12 cellular contexts compared by ENCODE assay signal in the genomic region with DNA sequence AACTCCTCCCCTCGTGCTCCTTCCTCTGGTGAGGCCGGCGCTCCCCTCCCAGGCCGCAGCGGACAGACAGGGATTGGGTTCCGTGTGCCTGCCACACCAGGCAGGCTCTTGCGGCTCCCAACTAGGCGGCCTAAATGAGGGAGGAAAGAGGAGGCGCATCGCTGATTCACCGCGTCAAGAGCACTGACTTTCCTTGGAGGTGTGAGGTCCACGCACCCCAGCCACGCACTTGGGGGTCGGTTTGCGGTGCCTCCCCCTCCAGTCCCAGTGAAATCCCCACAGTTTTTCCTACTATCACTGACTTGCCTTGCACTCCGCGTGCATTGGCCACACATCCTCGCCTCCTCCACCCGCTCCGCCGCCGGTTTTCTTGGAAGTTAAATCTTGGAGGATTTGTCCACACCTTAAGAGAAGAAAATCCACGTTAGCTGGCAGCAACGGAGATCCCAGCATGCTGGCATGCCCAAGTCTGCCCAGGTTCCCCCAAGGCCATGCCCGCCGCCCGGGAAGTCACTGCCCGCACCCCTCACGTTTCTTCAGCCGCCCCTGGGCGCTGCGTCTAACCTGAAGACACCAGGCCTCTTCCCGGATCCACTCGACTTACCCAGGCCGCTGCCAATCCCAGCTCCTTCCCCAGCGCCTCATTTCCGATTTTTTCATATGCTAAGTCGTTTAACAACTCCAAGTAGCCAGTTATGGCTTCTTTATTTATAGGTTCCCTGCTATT. TPM values are rescaled to one million over a fixed set of nuclear protein-coding genes. Genes with fewer than 3 reads are reported as not detected.
DNase-seq lines count a peak whose midpoint lies in the region; ATAC-seq and TF ChIP-seq lines count a peak whose summit lies in the region.
"Had no signal": no experiment of that assay in that cellular context is flagged by ENCODE, and none has a peak within 500 bp of the region (broad histone marks: within the 10 kb centered on the region; RNA-seq: fewer than 3 reads in every experiment).

No MANE protein-coding gene starts in this region.

- H3K27me3 ChIP-seq in iPS-20b (ENCODE audit: insufficient read depth, low read length) (peaks cover 98% of the 10 kb centered on the region), thoracic aorta (replicated peaks; ENCODE audit: insufficient read depth) (peaks cover 52% of the 10 kb centered on the region), breast epithelium (peaks cover 14 to 99% of the 10 kb centered on the region in 2 donors)

- H3K4me3 ChIP-seq in iPS-20b (ENCODE audit: low read length): peak overlapping the region; percentile 90
- H3K4me3 ChIP-seq in thoracic aorta: peak overlapping the region; percentile 77
- no peak overlapping the region for H3K4me3 ChIP-seq in breast epithelium

- H3K36me3 ChIP-seq in iPS-20b (ENCODE audit: insufficient read depth, low read depth, low read length) (no peaks in the 10 kb centered on the region), thoracic aorta (no peaks in the 10 kb centered on the region), breast epithelium (no peaks in the 10 kb centered on the region)

- no peak for TF ChIP-seq POLR2A in breast epithelium (IDR thresholded peaks at IDR 0.05)

- intact Hi-C loops in breast epithelium (cut with DNase I; ENCODE audit: low total_unique reads): no loop called here
- intact Hi-C loops in Right ventricle myocardium superior (cut with DNase I): no loop called here

- DNase-seq in activated T-cell treated with anti-CD3 and anti-CD28 coated beads, Interleukin-2, amount 50 U/mL, for 1 hour: peak; percentile 28
- no peak for DNase-seq in activated T-cell treated with anti-CD3 and anti-CD28 coated beads for 4 hours
- DNase-seq in activated T-cell treated with anti-CD3 and anti-CD28 coated beads, Interleukin-2, amount 50 U/mL, for 48 hours: peak; percentile 27 to 28
- no peak for DNase-seq in thoracic aorta (ENCODE audit: low spot score)
- DNase-seq in breast epithelium (ENCODE audit: low spot score in 2 of 2): no peak
- no peak for DNase-seq in Right ventricle myocardium superior
- DNase-seq: AML-193, kidney glomerular epithelial cell, NCI-H748 treated with DMSO at 0.1 percent for 48 hours had no signal

- H3K27ac ChIP-seq in iPS-20b (ENCODE audit: low read length): peak overlapping the region; percentile 30
- no peak overlapping the region for H3K27ac ChIP-seq in thoracic aorta
- no peak overlapping the region for H3K27ac ChIP-seq in breast epithelium

- H3K4me1 ChIP-seq in iPS-20b (ENCODE audit: insufficient read depth, low read length) (peaks cover 15% of the 10 kb centered on the region; the same call in 1 of the 2 replicates), thoracic aorta (ENCODE audit: control insufficient read depth in 1 of 2, low read depth in 2 of 2) (peaks cover 8 to 42% of the 10 kb centered on the region in 2 donors), breast epithelium (no peaks in the 10 kb centered on the region)

- TF ChIP-seq CTCF in thoracic aorta (IDR thresholded peaks at IDR 0.05): no peak
- TF ChIP-seq CTCF in breast epithelium (IDR thresholded peaks at IDR 0.05): no peak

- H3K9ac ChIP-seq in iPS-20b (ENCODE audit: low read depth, low read length): peak overlapping the region; percentile 91; the same call in 1 of the 2 replicates

- H3K9me3 ChIP-seq in iPS-20b (ENCODE audit: insufficient read depth, low read depth, low read length) (no peaks in the 10 kb centered on the region), thoracic aorta (no peaks in the 10 kb centered on the region), breast epithelium (no peaks in the 10 kb centered on the region)

- no peak for ATAC-seq in thoracic aorta (ENCODE audit: insufficient number of reproducible peaks, low FRiP score, low read depth)
- no peak for ATAC-seq in GM21526 (IDR thresholded peaks at IDR 0.05; ENCODE audit: low FRiP score, unreplicated experiment)
- ATAC-seq in Right ventricle myocardium superior (ENCODE audit: poor library complexity): no peak

RNA-seq across cellular contexts. Expression of gene FOXD3, which starts 1.1 kb away (rescaled TPM):
- 1 to 10 TPM in 1 of 2 donors, under 1 TPM in 1; 0.14 to 1.5 TPM for total RNA-seq in thoracic aorta
- total RNA-seq in breast epithelium: not detected
- total RNA-seq in Right ventricle myocardium superior: 0.24 TPM
- total RNA-seq: activated naive CD4-positive, alpha-beta T cell treated with anti-CD3 and anti-CD28 coated beads, Interleukin-2, amount 50 U/mL, for 72 hours had no signal

RNA-seq across cellular contexts. Expression of gene ALG6, which starts 46.2 kb away (rescaled TPM):
- total RNA-seq in thoracic aorta: 1 to 10 TPM; 1.8 to 8.3 TPM
- 10 to 100 TPM in 2 of 3 donors, 1 to 10 TPM in 1; 8.8 to 17.7 (median 14.1) TPM for total RNA-seq in breast epithelium
- total RNA-seq in Right ventricle myocardium superior: 4.2 TPM

Comparison
In these comparisons a context has a peak if more than half of its experiments do, and no peak if none do; other contexts are left out.
1. DNase-seq: peak in activated T-cell treated with anti-CD3 and anti-CD28 coated beads, Interleukin-2, amount 50 U/mL, for 1 hour (single experiment) and activated T-cell treated with anti-CD3 and anti-CD28 coated beads, Interleukin-2, amount 50 U/mL, for 48 hours (2 of 2); none in activated T-cell treated with anti-CD3 and anti-CD28 coated beads for 4 hours (single experiment), thoracic aorta (single experiment), breast epithelium (0 of 2) and Right ventricle myocardium superior (single experiment).
2. H3K4me3 ChIP-seq: peak in iPS-20b (single experiment) and thoracic aorta (single experiment); none in breast epithelium (0 of 3).